9 cellular contexts compared by ENCODE assay signal in the genomic region with DNA sequence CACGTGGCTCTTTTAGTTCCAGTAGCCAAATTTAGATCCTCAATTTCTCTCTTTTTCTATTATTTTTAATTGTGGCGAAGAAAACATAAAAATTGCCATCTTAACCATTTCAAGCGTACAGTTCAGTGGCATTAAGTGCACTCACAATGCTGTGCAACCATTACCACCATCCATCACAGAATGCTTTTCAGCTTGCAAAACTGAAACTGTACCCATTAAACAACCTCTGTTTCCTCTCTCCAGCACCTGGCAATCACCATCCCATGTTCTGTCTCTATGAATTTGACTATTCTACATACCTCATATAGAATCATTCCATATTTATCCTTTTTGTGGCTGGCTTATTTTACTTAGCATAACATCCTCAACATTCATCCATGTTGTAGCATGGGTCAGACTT.
A peak's percentile ranks its signal among the peaks of the same experiment; 100 is the strongest.
DNase-seq lines count a peak whose midpoint lies in the region; ATAC-seq and TF ChIP-seq lines count a peak whose summit lies in the region.
"Had no signal": no experiment of that assay in that cellular context is flagged by ENCODE, and none has a peak within 500 bp of the region (broad histone marks: within the 10 kb centered on the region; RNA-seq: fewer than 3 reads in every experiment).

No MANE protein-coding gene starts in this region.

- TF ChIP-seq POLR2A in sigmoid colon (IDR thresholded peaks at IDR 0.05), result no peak

- H3K36me3 ChIP-seq in GM23248 (ENCODE audit: low read depth) (peaks cover 78% of the 10 kb centered on the region), sigmoid colon (no peaks in the 10 kb centered on the region)

- no peaks in the 10 kb centered on the region for H3K9me3 ChIP-seq in GM23248 (ENCODE audit: low read depth)
- H3K9me3 ChIP-seq in sigmoid colon, result no peaks in the 10 kb centered on the region

- in situ Hi-C loops in GM23248 (cut with MboI), result loop anchor here (25.0 kb wide), 1 partner anchor 202 kb away; no protein-coding TSS in a partner anchor

- peak; percentile 44 for ATAC-seq in GM19023 (IDR thresholded peaks at IDR 0.05; ENCODE audit: unreplicated experiment)
- peak; percentile 21 for ATAC-seq in HG03378 (IDR thresholded peaks at IDR 0.05; ENCODE audit: unreplicated experiment)
- no peak for ATAC-seq in omental fat pad (ENCODE audit: low FRiP score)

- no peaks in the 10 kb centered on the region for H3K9me2 ChIP-seq in GM23248 (ENCODE audit: insufficient read depth)

- no peak for TF ChIP-seq CTCF in sigmoid colon (IDR thresholded peaks at IDR 0.05)
- no peak for TF ChIP-seq CTCF in omental fat pad (IDR thresholded peaks at IDR 0.05)

- H3K27me3 ChIP-seq in GM23248 (replicated peaks; ENCODE audit: insufficient read depth) (no peaks in the 10 kb centered on the region), sigmoid colon (no peaks in the 10 kb centered on the region)

- no peaks in the 10 kb centered on the region for H4K20me1 ChIP-seq in GM23248 (ENCODE audit: insufficient read depth)

- 96 to 99% methylated on average over 3 of the region's 3 CpGs for WGBS in GM23248 (ENCODE audit: low coverage in 1 of 2, low lambda C conversion rate in 2 of 2, missing lambda C conversion rate in 2 of 2), 2 experiments
- WGBS in sigmoid colon, 2 donors, result 89 to 94% methylated on average over 3 of the region's 3 CpGs

- no peak for DNase-seq in GM23248
- no peak for DNase-seq in sigmoid colon
- no peak for DNase-seq in omental fat pad (ENCODE audit: low spot score)
- DNase-seq in dermis blood vessel endothelial cell, result no peak
- DNase-seq in activated T-cell treated with anti-CD3 and anti-CD28 coated beads, Interleukin-2, amount 50 U/mL, for 1 hour, result no peak
- DNase-seq in 8988T, result no peak
- DNase-seq: WERI-Rb-1 had no signal

- intact Hi-C loops in sigmoid colon (cut with DNase I), result loop anchor here (5.0 kb wide), 1 partner anchor 267 kb away; no protein-coding TSS in a partner anchor

- H3K9ac ChIP-seq in GM23248, result no peak overlapping the region

- no peak for TF ChIP-seq EP300 in sigmoid colon (IDR thresholded peaks at IDR 0.05)

- no peak overlapping the region for H2AFZ ChIP-seq in GM23248

- H3K4me1 ChIP-seq in GM23248 (ENCODE audit: insufficient read depth) (peaks cover 73% of the 10 kb centered on the region), sigmoid colon (peaks cover 0 to 98% (median 92%) of the 10 kb centered on the region in 4 donors)

- H3K27ac ChIP-seq in GM23248 (peak overlapping the region; percentile 23; the same call in 1 of the 2 replicates), sigmoid colon (peak overlapping the region; percentile 83 to 88 (median 85))
- H3K27ac ChIP-seq: WERI-Rb-1 had no signal

- peaks cover 51% of the 10 kb centered on the region for H3F3A ChIP-seq in GM23248 (ENCODE audit: insufficient read depth)

- no peak overlapping the region for H3K4me2 ChIP-seq in GM23248 (ENCODE audit: unreplicated experiment)

- H3K4me3 ChIP-seq in GM23248 (no peak overlapping the region), sigmoid colon (no peak overlapping the region)

- H3K79me2 ChIP-seq in GM23248 (ENCODE audit: insufficient read depth), result peaks cover 97% of the 10 kb centered on the region
